29 cellular contexts compared by ENCODE assay signal in the genomic region with DNA sequence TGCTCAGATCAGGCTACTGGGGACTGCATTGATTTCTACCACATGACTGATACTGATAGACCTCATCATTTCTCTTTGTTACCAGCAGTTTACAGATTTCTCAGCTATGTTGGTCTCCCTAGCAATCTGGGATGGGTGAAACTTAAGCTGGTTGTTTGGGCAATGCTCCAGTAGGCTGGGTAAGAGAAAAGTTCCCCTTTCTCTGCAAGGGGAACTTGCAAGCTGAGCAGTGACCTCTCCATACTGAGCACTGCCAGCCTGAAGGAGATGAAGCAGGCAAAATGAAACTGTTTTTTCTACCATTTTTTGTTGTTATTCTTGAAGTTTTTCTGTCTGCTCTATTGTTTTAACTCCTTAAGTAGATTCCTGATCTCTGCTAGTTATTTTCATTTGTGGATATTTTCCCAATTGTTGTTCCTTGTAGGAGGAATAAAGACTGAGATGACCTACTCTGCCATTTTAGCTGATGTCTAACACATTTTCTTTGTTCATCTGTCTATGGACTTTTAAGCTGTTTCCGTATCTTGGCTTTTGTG. TPM values are rescaled to one million over a fixed set of nuclear protein-coding genes. Genes with fewer than 3 reads are reported as not detected.
A peak's percentile ranks its signal among the peaks of the same experiment; 100 is the strongest.
DNase-seq lines count a peak whose midpoint lies in the region; ATAC-seq and TF ChIP-seq lines count a peak whose summit lies in the region.
"Had no signal": no experiment of that assay in that cellular context is flagged by ENCODE, and none has a peak within 500 bp of the region (broad histone marks: within the 10 kb centered on the region; RNA-seq: fewer than 3 reads in every experiment).

No MANE protein-coding gene starts in this region.

- ATAC-seq in HG02759 (IDR thresholded peaks at IDR 0.05; ENCODE audit: unreplicated experiment): peak; percentile 59
- peak; percentile 40 to 74 for ATAC-seq in lower lobe of right lung
- ATAC-seq: activated CD8-positive, alpha-beta T cell treated with anti-CD3 and anti-CD28 coated beads, Interleukin-2, amount 10 ng/mL, durations not matched to agents 7 days and 5 days; Panc1; WTC11 had no signal

- H3K9me3 ChIP-seq in lower lobe of right lung: no peaks in the 10 kb centered on the region
- H3K9me3 ChIP-seq: colonic mucosa, SK-N-SH had no signal

- H3K4me3 ChIP-seq in lower lobe of right lung: no peak overlapping the region
- H3K4me3 ChIP-seq: colonic mucosa, HAP-1, stomach, upper lobe of left lung had no signal

- H3K4me1 ChIP-seq in lower lobe of right lung: no peaks in the 10 kb centered on the region
- H3K4me1 ChIP-seq: colonic mucosa, HAP-1, stomach, upper lobe of left lung had no signal

- no peak for TF ChIP-seq CTCF in lower lobe of right lung (IDR thresholded peaks at IDR 0.05)

- peak; percentile 5 for DNase-seq in CD1c-positive myeloid dendritic cell (ENCODE audit: extremely low spot score)
- peak; percentile 2 for DNase-seq in OCI-M1 (lab: John Stamatoyannopoulos, UW)
- DNase-seq in lower lobe of right lung: no peak
- no peak for DNase-seq in activated CD4-positive, CD25-positive, alpha-beta regulatory T cell (lab: John Stamatoyannopoulos, UW)
- DNase-seq in amniotic stem cell (lab: John Stamatoyannopoulos, UW): no peak
- DNase-seq in AG20443 (ENCODE audit: low spot score): no peak
- DNase-seq in D341Med (ENCODE audit: low spot score): no peak
- DNase-seq: ACHN; activated CD8-positive, alpha-beta T cell treated with anti-CD3 and anti-CD28 coated beads, Interleukin-2, amount 10 ng/mL, durations not matched to agents 7 days and 5 days; activated gamma-delta T cell; brain microvascular endothelial cell; colonic mucosa; endodermal cell; mesenchymal stem cell; naive B cell; NCI-H1092 treated with DMSO at 0.1 percent for 48 hours; NCI-H2029; SK-N-SH; stimulated activated CD4-positive, alpha-beta T cell treated with anti-CD3 and anti-CD28 coated beads, Interleukin-4, amount 100 ng/mL, for 24 hours; stomach; upper lobe of left lung had no signal

- no peak overlapping the region for H3K27ac ChIP-seq in lower lobe of right lung
- H3K27ac ChIP-seq: brain microvascular endothelial cell, C4-2B, colonic mucosa, KMS-11, stomach, upper lobe of left lung had no signal

- no peaks in the 10 kb centered on the region for H3K36me3 ChIP-seq in lower lobe of right lung
- H3K36me3 ChIP-seq: brain microvascular endothelial cell, colonic mucosa, HAP-1, stomach, upper lobe of left lung had no signal

- intact Hi-C loops in lower lobe of right lung (cut with DNase I): no loop called here

- no peaks in the 10 kb centered on the region for H3K27me3 ChIP-seq in lower lobe of right lung (ENCODE audit: low read depth)
- H3K27me3 ChIP-seq: brain microvascular endothelial cell, colonic mucosa, stomach, upper lobe of left lung had no signal

RNA-seq across cellular contexts. Expression of a gene that starts 1.3 kb away (rescaled TPM):
- not detected for total RNA-seq in lower lobe of right lung
- total RNA-seq: activated CD8-positive, alpha-beta T cell treated with anti-CD3 and anti-CD28 coated beads, Interleukin-2, amount 10 ng/mL, durations not matched to agents 7 days and 5 days; colonic mucosa; endodermal cell; HT1080; kidney epithelial cell; stomach; upper lobe of left lung; WTC11 had no signal

RNA-seq across cellular contexts. Expression of a gene that starts 28.6 kb away (rescaled TPM):
- total RNA-seq in lower lobe of right lung: not detected
- total RNA-seq: activated CD8-positive, alpha-beta T cell treated with anti-CD3 and anti-CD28 coated beads, Interleukin-2, amount 10 ng/mL, durations not matched to agents 7 days and 5 days; colonic mucosa; endodermal cell; HT1080; kidney epithelial cell; stomach; upper lobe of left lung; WTC11 had no signal

RNA-seq across cellular contexts. Expression of a gene that starts 31.6 kb away (rescaled TPM):
- total RNA-seq in lower lobe of right lung: not detected
- total RNA-seq: activated CD8-positive, alpha-beta T cell treated with anti-CD3 and anti-CD28 coated beads, Interleukin-2, amount 10 ng/mL, durations not matched to agents 7 days and 5 days; colonic mucosa; endodermal cell; HT1080; kidney epithelial cell; stomach; upper lobe of left lung; WTC11 had no signal

RNA-seq across cellular contexts. Expression of a gene that starts 58.3 kb away (rescaled TPM):
- total RNA-seq in lower lobe of right lung: not detected
- total RNA-seq: activated CD8-positive, alpha-beta T cell treated with anti-CD3 and anti-CD28 coated beads, Interleukin-2, amount 10 ng/mL, durations not matched to agents 7 days and 5 days; colonic mucosa; endodermal cell; HT1080; kidney epithelial cell; stomach; upper lobe of left lung; WTC11 had no signal

Comparison
In these comparisons a context has a peak if more than half of its experiments do, and no peak if none do; other contexts are left out.
1. DNase-seq: peak in CD1c-positive myeloid dendritic cell (single experiment) and OCI-M1 (single experiment); none in lower lobe of right lung (single experiment), activated CD4-positive, CD25-positive, alpha-beta regulatory T cell (0 of 4), amniotic stem cell (single experiment), AG20443 (single experiment) and D341Med (single experiment).